In genomic region chr9:101671567-101671966, GRCh38 we compare ENCODE assay signal across 24 cellular contexts.
"Had no signal": no experiment of that assay in that cellular context is flagged by ENCODE, and none has a peak within 500 bp of the region (broad histone marks: within the 10 kb centered on the region; RNA-seq: fewer than 3 reads in every experiment).

No MANE protein-coding gene starts in this region.

- H3K36me3 Mint-ChIP-seq: activated naive CD4-positive, alpha-beta T cell treated with anti-CD3 and anti-CD28 coated beads, Interleukin-2, amount 50 U/mL, for 72 hours; brain; naive thymus-derived CD4-positive, alpha-beta T cell; stimulated activated memory B cell treated with anti-CD40 and anti-IgM and Interleukin-4, amounts not matched to agents 10 μg/mL and 1 μg/mL and 100 μg/mL, for 72 hours; type B pancreatic cell had no signal

- H3K4me3 Mint-ChIP-seq: activated CD8-positive, alpha-beta T cell treated with anti-CD3 and anti-CD28 coated beads, Interleukin-2, amount 10 ng/mL, durations not matched to agents 7 days and 5 days; brain; dendritic cell treated with granulocyte-macrophage colony-stimulating factor and Interleukin-4, amounts not matched to agents 40 ng/mL and 50 ng/mL, for 4 days; naive thymus-derived CD4-positive, alpha-beta T cell; stimulated activated memory B cell treated with anti-CD40 and anti-IgM and Interleukin-4, amounts not matched to agents 10 μg/mL and 1 μg/mL and 100 μg/mL, for 72 hours; type B pancreatic cell had no signal

- H3K9me3 ChIP-seq: lower lobe of right lung, sigmoid colon, stomach, testis, vagina had no signal

- DNase-seq: activated CD4-positive, alpha-beta T cell treated with anti-CD3 and anti-CD28 coated beads for 1 hour; activated CD4-positive, alpha-beta T cell treated with anti-CD3 and anti-CD28 coated beads, Interleukin-2, amount 50 U/mL, for 1 hour; activated CD8-positive, alpha-beta T cell treated with anti-CD3 and anti-CD28 coated beads, Interleukin-2, amount 10 ng/mL, durations not matched to agents 7 days and 5 days; activated gamma-delta T cell treated with Interleukin-2 at 50 U/mL for 16 hours; aorta; effector CD4-positive, alpha-beta T cell; foreskin fibroblast; left colon; lower lobe of right lung; naive thymus-derived CD4-positive, alpha-beta T cell; sigmoid colon; stimulated activated CD4-positive, alpha-beta T cell treated with anti-CD3 and anti-CD28 coated beads, Interleukin-15, amount 100 ng/mL, for 24 hours; stomach; testis had no signal

- H3K27me3 Mint-ChIP-seq: brain; dendritic cell treated with granulocyte-macrophage colony-stimulating factor and Interleukin-4, amounts not matched to agents 40 ng/mL and 50 ng/mL, for 4 days; stimulated activated memory B cell treated with anti-CD40 and anti-IgM and Interleukin-4, amounts not matched to agents 10 μg/mL and 1 μg/mL and 100 μg/mL, for 72 hours had no signal

- H3K27ac ChIP-seq: lower lobe of right lung, sigmoid colon, stomach, testis, vagina had no signal

- H3K36me3 ChIP-seq: lower lobe of right lung, sigmoid colon, stomach, vagina had no signal

- FAIRE-seq: endometrium, keratinocyte, TTC549 had no signal

- H3K27me3 ChIP-seq: sigmoid colon, stomach, testis, vagina had no signal

- H3K9me3 Mint-ChIP-seq: activated naive CD4-positive, alpha-beta T cell treated with anti-CD3 and anti-CD28 coated beads, Interleukin-2, amount 50 U/mL, for 72 hours; brain; dendritic cell treated with granulocyte-macrophage colony-stimulating factor and Interleukin-4, amounts not matched to agents 40 ng/mL and 50 ng/mL, for 4 days; naive thymus-derived CD4-positive, alpha-beta T cell; stimulated activated memory B cell treated with anti-CD40 and anti-IgM and Interleukin-4, amounts not matched to agents 10 μg/mL and 1 μg/mL and 100 μg/mL, for 72 hours; type B pancreatic cell had no signal

- H3K4me1 Mint-ChIP-seq: stimulated activated memory B cell treated with anti-CD40 and anti-IgM and Interleukin-4, amounts not matched to agents 10 μg/mL and 1 μg/mL and 100 μg/mL, for 72 hours had no signal

- H3K4me3 ChIP-seq: lower lobe of right lung, sigmoid colon, smooth muscle cell, stomach, testis, vagina had no signal

- H3K27ac Mint-ChIP-seq: activated CD8-positive, alpha-beta T cell treated with anti-CD3 and anti-CD28 coated beads, Interleukin-2, amount 10 ng/mL, durations not matched to agents 7 days and 5 days; activated naive CD4-positive, alpha-beta T cell treated with anti-CD3 and anti-CD28 coated beads, Interleukin-2, amount 50 U/mL, for 72 hours; brain; dendritic cell treated with granulocyte-macrophage colony-stimulating factor and Interleukin-4, amounts not matched to agents 40 ng/mL and 50 ng/mL, for 4 days; naive thymus-derived CD4-positive, alpha-beta T cell; stimulated activated memory B cell treated with anti-CD40 and anti-IgM and Interleukin-4, amounts not matched to agents 10 μg/mL and 1 μg/mL and 100 μg/mL, for 72 hours; type B pancreatic cell had no signal

- H3K4me1 ChIP-seq: lower lobe of right lung, vagina had no signal
